25 cellular contexts compared by ENCODE assay signal in genomic region chr17:57651996-57652395, GRCh38.
DNase-seq lines count a peak whose midpoint lies in the region; ATAC-seq, FAIRE-seq and TF ChIP-seq lines count a peak whose summit lies in the region.
"Had no signal": no experiment of that assay in that cellular context is flagged by ENCODE, and none has a peak within 500 bp of the region (broad histone marks: within the 10 kb centered on the region; RNA-seq: fewer than 3 reads in every experiment).

No MANE protein-coding gene starts in this region.

- H2BK12ac ChIP-seq in H1 (ENCODE audit: low read depth, low read length), result 0 out of 2 replicates have a peak overlapping the region, but pooled peaks have one; percentile 39

- POLR2A ChIA-PET in H1 (lab: Charles Lee; ENCODE audit: partially characterized antibody), result interaction anchor here (4.5 kb wide), 1 partner anchor 9 kb away, joined by 18 read pairs; no protein-coding TSS in a partner anchor

- H3K4me2 ChIP-seq in H1 (ENCODE audit: insufficient read depth in 1 of 2, low read depth in 2 of 2, low read length in 2 of 2) (no peak overlapping the region), osteoblast (ENCODE audit: insufficient read depth, low read length) (no peak overlapping the region)
- H3K4me2 ChIP-seq: A549; BLaER1 treated with 17β-estradiol and CSF1 and Interleukin-3, amounts not matched to agents 10 nM and 100 nM had no signal

- H3K9me3 Mint-ChIP-seq in immature natural killer cell, result no peaks in the 10 kb centered on the region
- H3K9me3 Mint-ChIP-seq: CD14-positive monocyte; CD4-positive, alpha-beta T cell; CD8-positive, alpha-beta memory T cell; HFFc6 had no signal

- H3K4me3 ChIP-seq in adrenal gland (no peak overlapping the region), H1 (ENCODE audit: extremely low read depth in 1 of 4, insufficient read depth in 2 of 4, low read depth in 3 of 4, low read length in 4 of 4) (no peak overlapping the region), osteoblast (ENCODE audit: insufficient read depth, low read length) (no peak overlapping the region)
- H3K4me3 ChIP-seq: A549; BLaER1 treated with 17β-estradiol and CSF1 and Interleukin-3, amounts not matched to agents 10 nM and 100 nM; GM12878; GM23248; HAP-1 had no signal

- no peak overlapping the region for H2BK15ac ChIP-seq in H1 (ENCODE audit: low read length)

- no peak overlapping the region for H3K4me3 Mint-ChIP-seq in immature natural killer cell
- H3K4me3 Mint-ChIP-seq: CD14-positive monocyte; CD4-positive, alpha-beta T cell; CD8-positive, alpha-beta memory T cell; HFFc6 had no signal

- no peak overlapping the region for H3K14ac ChIP-seq in H1 (ENCODE audit: insufficient read length)

- H4K5ac ChIP-seq in H1 (ENCODE audit: insufficient read length, low read depth, low read length), result no peak overlapping the region

- H3K9ac ChIP-seq in H1 (replicated peaks in 1 of 4; ENCODE audit: extremely low read depth in 1 of 4, low read depth in 3 of 4, low read length in 3 of 4), result no peak overlapping the region
- H3K9ac ChIP-seq: BLaER1 treated with 17β-estradiol and CSF1 and Interleukin-3, amounts not matched to agents 10 nM and 100 nM; GM23248 had no signal

- H2BK20ac ChIP-seq in H1 (ENCODE audit: low read length), result no peak overlapping the region

- H3K4me1 ChIP-seq in adrenal gland (replicated peaks in 1 of 2) (no peaks in the 10 kb centered on the region), H1 (replicated peaks in 1 of 4; ENCODE audit: control insufficient read depth in 3 of 4, insufficient read depth in 4 of 4, low read length in 3 of 4) (peaks cover 10 to 23% (median 20%) of the 10 kb centered on the region in 4 experiments), osteoblast (ENCODE audit: insufficient read depth, low read length) (no peaks in the 10 kb centered on the region)
- H3K4me1 ChIP-seq: BE2C; BLaER1 treated with 17β-estradiol and CSF1 and Interleukin-3, amounts not matched to agents 10 nM and 100 nM; HAP-1 had no signal

- H2BK5ac ChIP-seq in H1 (ENCODE audit: low read depth, low read length), result 0 out of 2 replicates have a peak overlapping the region, but pooled peaks have one; percentile 44

- H4K91ac ChIP-seq in H1 (replicated peaks; ENCODE audit: insufficient read length, low read length), result no peak overlapping the region

- H3K23ac ChIP-seq in H1 (ENCODE audit: insufficient read length), result no peak overlapping the region

- H3K18ac ChIP-seq in H1 (ENCODE audit: extremely low read depth, low read length), result peak overlapping the region; percentile 19; the same call in 1 of the 2 replicates

- H3K23me2 ChIP-seq in H1 (ENCODE audit: low read depth, low read length), result peaks cover 4% of the 10 kb centered on the region

- no peak for TF ChIP-seq RAD21 in H1 (IDR thresholded peaks at IDR 0.05 in 1 of 2, conservative IDR thresholded peaks at IDR 0.05 in 1 of 2; ENCODE audit: low read depth in 2 of 2, low read length in 2 of 2)

- no peaks in the 10 kb centered on the region for H3K36me3 ChIP-seq in adrenal gland (replicated peaks in 1 of 2)
- no peaks in the 10 kb centered on the region; a peak in 3 of 8 replicates for H3K36me3 ChIP-seq in H1 (ENCODE audit: control insufficient read depth in 2 of 4, insufficient read depth in 4 of 4, low read length in 3 of 4)
- no peaks in the 10 kb centered on the region for H3K36me3 ChIP-seq in osteoblast (ENCODE audit: insufficient read depth, low read length)
- H3K36me3 ChIP-seq: HAP-1 had no signal

- peaks cover 0 to 2% (median 2%) of the 10 kb centered on the region in 3 donors for H3K27me3 Mint-ChIP-seq in immature natural killer cell (ENCODE audit: low read depth in 3 of 3)
- H3K27me3 Mint-ChIP-seq: CD4-positive, alpha-beta T cell had no signal

- peak overlapping the region in 1 of 6 donors; percentile 18 for H3K27ac Mint-ChIP-seq in immature natural killer cell
- H3K27ac Mint-ChIP-seq: CD4-positive, alpha-beta T cell; HFFc6 had no signal

- TF ChIP-seq CTCF in adrenal gland (IDR thresholded peaks at IDR 0.05) (no peak), H1 (IDR thresholded peaks at IDR 0.05; ENCODE audit: control extremely low read depth in 1 of 3, insufficient read depth in 1 of 3, low read depth in 1 of 3, low read length in 3 of 3) (no peak), osteoblast (IDR thresholded peaks at IDR 0.05; ENCODE audit: extremely low read depth, low read depth, low read length) (no peak)

- intact Hi-C loops in adrenal gland (cut with DNase I), result no loop called here

- no peak for ATAC-seq in HG02642 (IDR thresholded peaks at IDR 0.05; ENCODE audit: poor library complexity, unreplicated experiment)
- ATAC-seq: A549, GM12878 had no signal

- H3K9me3 ChIP-seq in adrenal gland (replicated peaks in 1 of 3) (no peaks in the 10 kb centered on the region), H1 (ENCODE audit: insufficient read depth in 2 of 2, low read depth in 1 of 2, low read length in 1 of 2) (no peaks in the 10 kb centered on the region), osteoblast (ENCODE audit: low read depth, low read length) (no peaks in the 10 kb centered on the region)
- H3K9me3 ChIP-seq: A549; BE2C; BLaER1 treated with 17β-estradiol and CSF1 and Interleukin-3, amounts not matched to agents 10 nM and 100 nM; HAP-1 had no signal

- TF ChIP-seq POLR2A in adrenal gland (IDR thresholded peaks at IDR 0.05), result no peak
- no peak for TF ChIP-seq POLR2A in H1 (IDR thresholded peaks at IDR 0.05; ENCODE audit: control extremely low read depth in 1 of 2, low read depth in 2 of 2, low read length in 2 of 2)

- H2BK120ac ChIP-seq in H1 (replicated peaks; ENCODE audit: low read depth, low read length), result no peak overlapping the region

- no peak overlapping the region for H3K56ac ChIP-seq in H1 (replicated peaks; ENCODE audit: insufficient read length, low read depth, low read length)

- H2AK5ac ChIP-seq in H1 (ENCODE audit: low read depth, low read length), result no peak overlapping the region

- peaks cover 17 to 18% of the 10 kb centered on the region in 2 donors for H3K4me1 Mint-ChIP-seq in immature natural killer cell
- H3K4me1 Mint-ChIP-seq: CD14-positive monocyte had no signal

- DNase-seq in adrenal gland (peak in 5 of 7 donors; percentile 37 to 49 (median 45)), H1 (ENCODE audit: low read depth in 1 of 2, low spot score in 2 of 2) (no peak), osteoblast (ENCODE audit: insufficient read length, low spot score, missing footprints) (peak; percentile 52), immature natural killer cell (no peak), globus pallidus (ENCODE audit: low spot score) (no peak)
- DNase-seq in activated T-cell treated with anti-CD3 and anti-CD28 coated beads, Interleukin-2, amount 50 U/mL, for 48 hours, result no peak
- DNase-seq: 8988T; ACHN; AML-193; BE2C; CD4-positive, alpha-beta T cell; CD8-positive, alpha-beta memory T cell; DMS 273 treated with DMSO at 0.1 percent for 48 hours; EL; GDM1; GM23248; HFFc6 had no signal

- 0 out of 2 replicates have a peak, but pooled peaks cover 2% of the 10 kb centered on the region for H3K79me1 ChIP-seq in H1 (ENCODE audit: low read depth, low read length)

- 78 to 86% (median 84%) methylated on average over 4 to 13 of the region's 13 CpGs for WGBS in adrenal gland, 4 donors
- WGBS in H1 (ENCODE audit: extremely low coverage in 1 of 2, insufficient coverage in 1 of 2, insufficient read length in 1 of 2, insufficient replicate concordance in 2 of 2, low coverage in 1 of 2, low lambda C conversion rate in 2 of 2, missing lambda C conversion rate in 1 of 2), 2 experiments, result 88% methylated on average over 9 of the region's 13 CpGs; no CpG with 5 or more reads in 1 of the 2 experiments

- H4K20me1 ChIP-seq in H1 (replicated peaks in 1 of 2; ENCODE audit: control insufficient read depth in 1 of 2, insufficient read depth in 2 of 2, low read length in 2 of 2), result peaks cover 0 to 4% of the 10 kb centered on the region in 2 experiments
- H4K20me1 ChIP-seq in osteoblast (ENCODE audit: insufficient read depth, low read length), result no peaks in the 10 kb centered on the region

- TF ChIP-seq EP300 in H1 (IDR thresholded peaks at IDR 0.05; ENCODE audit: borderline replicate concordance in 1 of 2, low read depth in 2 of 2, low read length in 2 of 2), result no peak

- H3K79me2 ChIP-seq in H1 (ENCODE audit: control insufficient read depth in 1 of 2, insufficient read depth in 2 of 2, low read length in 2 of 2), result no peaks in the 10 kb centered on the region
- H3K79me2 ChIP-seq in osteoblast (ENCODE audit: insufficient read depth, low read length), result no peaks in the 10 kb centered on the region

- peaks cover 0 to 18% (median 13%) of the 10 kb centered on the region in 3 donors for H3K36me3 Mint-ChIP-seq in immature natural killer cell

- H4K8ac ChIP-seq in H1 (ENCODE audit: extremely low read depth, insufficient read depth, low read length), result peak overlapping the region; percentile 47; the same call in 1 of the 2 replicates

- peak overlapping the region in 2 of 5 donors; percentile 49 to 58 for H3K27ac ChIP-seq in adrenal gland
- H3K27ac ChIP-seq in H1 (ENCODE audit: low read depth, low read length), result no peak overlapping the region
- H3K27ac ChIP-seq in osteoblast (ENCODE audit: low read depth, low read length), result no peak overlapping the region
- H3K27ac ChIP-seq: BLaER1 treated with 17β-estradiol and CSF1 and Interleukin-3, amounts not matched to agents 10 nM and 100 nM; GM23248 had no signal

- no peak for FAIRE-seq in H1 (lab: Jason Lieb, UNC)
- FAIRE-seq: A549, D721Med, GM12878, GM19239 had no signal

- H3K27me3 ChIP-seq in adrenal gland (no peaks in the 10 kb centered on the region), H1 (replicated peaks in 1 of 4; ENCODE audit: control insufficient read depth in 3 of 4, extremely low read depth in 1 of 4, insufficient read depth in 3 of 4, low read length in 3 of 4) (no peaks in the 10 kb centered on the region), osteoblast (ENCODE audit: insufficient read depth, low read length) (no peaks in the 10 kb centered on the region)
- H3K27me3 ChIP-seq: BE2C; BLaER1 treated with 17β-estradiol and CSF1 and Interleukin-3, amounts not matched to agents 10 nM and 100 nM had no signal

- H2AFZ ChIP-seq in H1 (ENCODE audit: low read length), result no peak overlapping the region
- H2AFZ ChIP-seq in osteoblast (ENCODE audit: low read length), result no peak overlapping the region
- H2AFZ ChIP-seq: GM23248 had no signal

- no peak overlapping the region for H3K4ac ChIP-seq in H1 (replicated peaks; ENCODE audit: insufficient read length, low read depth, low read length)

- CTCF ChIA-PET in H1 (lab: Charles Lee; ENCODE audit: partially characterized antibody), result interaction anchor here (1.2 to 2.0 kb wide), 3 partner anchors 13 to 53 kb away, joined by 4 to 9 read pairs (median 4); no protein-coding TSS in a partner anchor

TF ChIP-seq in H1, 55 proteins besides CTCF, POLR2A, EP300 and RAD21 (continues in another document):
- TF ChIP-seq KDM4A (IDR thresholded peaks at IDR 0.05; ENCODE audit: low read depth, low read length, severe bottlenecking) (no peak), TBP (IDR thresholded peaks at IDR 0.05; ENCODE audit: low read depth, low read length) (no peak), ZNF274 (IDR thresholded peaks at IDR 0.05; ENCODE audit: borderline replicate concordance, extremely low read depth, low read length) (no peak), MAX (IDR thresholded peaks at IDR 0.05) (no peak), SIRT6 (IDR thresholded peaks at IDR 0.05; ENCODE audit: low read length) (no peak)

Comparison
In these comparisons a context has a peak if more than half of its experiments do, and no peak if none do; other contexts are left out.
1. DNase-seq: peak in adrenal gland (5 of 7) and osteoblast (single experiment); none in H1 (0 of 2), immature natural killer cell (0 of 3), activated T-cell treated with anti-CD3 and anti-CD28 coated beads, Interleukin-2, amount 50 U/mL, for 48 hours (0 of 2) and globus pallidus (single experiment).